ENCODE assay signal across 20 cellular contexts in the genomic region with DNA sequence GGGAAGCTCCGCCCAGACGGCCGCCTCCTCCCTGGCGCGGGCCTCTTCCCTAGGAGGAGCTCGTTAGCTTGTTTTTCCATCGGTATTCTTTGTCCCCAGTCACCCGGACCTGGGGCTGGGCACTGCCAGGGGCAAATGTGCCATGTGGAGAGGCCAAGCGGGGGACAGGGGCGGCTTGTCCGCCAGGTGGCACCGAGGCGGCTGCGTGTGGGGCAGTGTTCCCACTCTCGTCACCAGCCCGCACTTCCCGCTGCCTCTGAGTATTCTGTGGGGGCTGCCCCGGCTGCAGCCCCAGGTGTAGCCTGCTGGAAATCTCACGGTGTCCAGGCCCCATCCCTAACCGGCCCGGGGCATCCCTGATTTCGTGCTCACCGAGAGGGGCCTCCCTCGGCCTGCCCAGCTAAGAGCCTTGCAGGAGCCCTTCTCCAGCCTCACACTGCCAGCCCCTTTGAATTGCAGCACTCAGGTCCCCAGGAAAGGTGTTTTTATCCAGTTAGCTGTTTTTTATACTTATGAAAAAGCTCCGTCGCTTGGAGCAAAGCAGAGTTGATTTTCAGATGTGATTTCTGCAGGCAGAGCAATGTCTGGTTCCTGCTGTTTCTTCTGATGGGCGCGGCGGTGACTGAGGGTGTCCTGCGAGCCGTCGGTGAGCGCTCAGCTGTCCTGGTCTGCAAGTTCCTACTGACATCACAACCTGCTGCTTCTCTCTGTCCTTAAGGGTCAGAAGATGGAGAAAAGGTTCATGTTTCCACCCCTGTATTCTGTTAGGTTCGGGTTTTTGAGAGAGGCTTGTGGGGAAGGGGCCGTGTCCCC.
DNase-seq lines count a peak whose midpoint lies in the region; ATAC-seq, FAIRE-seq and TF ChIP-seq lines count a peak whose summit lies in the region.
"Had no signal": no experiment of that assay in that cellular context is flagged by ENCODE, and none has a peak within 500 bp of the region (broad histone marks: within the 10 kb centered on the region; RNA-seq: fewer than 3 reads in every experiment).

No MANE protein-coding gene starts in this region.

- peak; percentile 71 to 94 (median 84) for ATAC-seq in pancreas
- no peak for ATAC-seq in activated T-helper 17 cell treated with anti-CD3 and anti-CD28 coated beads, Interleukin-2, amount 50 U/mL, for 72 hours (replicated peaks)
- ATAC-seq: activated naive CD4-positive, alpha-beta T cell treated with anti-CD3 and anti-CD28 coated beads, Interleukin-2, amount 50 U/mL, for 72 hours; activated T-cell treated with anti-CD3 and anti-CD28 coated beads, Interleukin-2, amount 50 U/mL, for 4 hours; gastrocnemius medialis had no signal

- no peak for FAIRE-seq in pancreas (lab: Jason Lieb, UNC)
- FAIRE-seq: GM18507 had no signal

- H3K4me1 ChIP-seq in NT2/D1 (ENCODE audit: insufficient read depth, insufficient read length) (peaks cover 9% of the 10 kb centered on the region), pancreas (no peaks in the 10 kb centered on the region)
- H3K4me1 ChIP-seq: gastrocnemius medialis had no signal

- no peak overlapping the region for H3K27ac Mint-ChIP-seq in activated T-helper 17 cell treated with anti-CD3 and anti-CD28 coated beads, Interleukin-2, amount 50 U/mL, for 72 hours
- H3K27ac Mint-ChIP-seq: activated CD4-positive, alpha-beta memory T cell treated with anti-CD3 and anti-CD28 coated beads, Interleukin-2, amount 10 ng/mL, durations not matched to agents 7 days and 5 days; CD8-positive, alpha-beta memory T cell; dendritic cell treated with granulocyte-macrophage colony-stimulating factor and Interleukin-4, amounts not matched to agents 40 ng/mL and 50 ng/mL, for 4 days; T-helper 1 cell treated with Interleukin-12 subunit alpha and Interleukin-12 subunit beta and Interleukin-4 antibody, amounts not matched to agents 30 μg/mL and 1 μg/mL, for 36 hours; type B pancreatic cell had no signal

- WGBS in pancreas, 2 donors = 67 to 74% methylated on average over 35 of the region's 35 CpGs

- H3K36me3 ChIP-seq in NT2/D1 (ENCODE audit: insufficient read depth, insufficient read length, low read length) (no peaks in the 10 kb centered on the region), pancreas (no peaks in the 10 kb centered on the region)
- H3K36me3 ChIP-seq: gastrocnemius medialis had no signal

- no peak for TF ChIP-seq CTCF in pancreas (IDR thresholded peaks at IDR 0.05)

- H3K9me3 ChIP-seq in NT2/D1 (ENCODE audit: insufficient read depth, low read length) = no peaks in the 10 kb centered on the region
- no peaks in the 10 kb centered on the region for H3K9me3 ChIP-seq in pancreas
- H3K9me3 ChIP-seq: gastrocnemius medialis had no signal

- no peak overlapping the region for H3K4me3 Mint-ChIP-seq in activated T-helper 17 cell treated with anti-CD3 and anti-CD28 coated beads, Interleukin-2, amount 50 U/mL, for 72 hours
- H3K4me3 Mint-ChIP-seq: activated CD4-positive, alpha-beta memory T cell treated with anti-CD3 and anti-CD28 coated beads, Interleukin-2, amount 10 ng/mL, durations not matched to agents 7 days and 5 days; activated T-cell treated with anti-CD3 and anti-CD28 coated beads, Interleukin-2, amount 50 U/mL, for 4 hours; CD8-positive, alpha-beta memory T cell; dendritic cell treated with granulocyte-macrophage colony-stimulating factor and Interleukin-4, amounts not matched to agents 40 ng/mL and 50 ng/mL, for 4 days; naive B cell; T-helper 1 cell treated with Interleukin-12 subunit alpha and Interleukin-12 subunit beta and Interleukin-4 antibody, amounts not matched to agents 30 μg/mL and 1 μg/mL, for 36 hours; type B pancreatic cell had no signal

- H3K4me1 Mint-ChIP-seq in activated T-helper 17 cell treated with anti-CD3 and anti-CD28 coated beads, Interleukin-2, amount 50 U/mL, for 72 hours = no peaks in the 10 kb centered on the region
- H3K4me1 Mint-ChIP-seq: activated CD4-positive, alpha-beta memory T cell treated with anti-CD3 and anti-CD28 coated beads, Interleukin-2, amount 10 ng/mL, durations not matched to agents 7 days and 5 days; CD8-positive, alpha-beta memory T cell had no signal

- H3K9ac ChIP-seq in NT2/D1 (ENCODE audit: insufficient read length, low read depth) = peak overlapping the region; percentile 4

- no peaks in the 10 kb centered on the region for H3K9me3 Mint-ChIP-seq in activated T-helper 17 cell treated with anti-CD3 and anti-CD28 coated beads, Interleukin-2, amount 50 U/mL, for 72 hours
- H3K9me3 Mint-ChIP-seq: activated CD4-positive, alpha-beta memory T cell treated with anti-CD3 and anti-CD28 coated beads, Interleukin-2, amount 10 ng/mL, durations not matched to agents 7 days and 5 days; activated naive CD4-positive, alpha-beta T cell treated with anti-CD3 and anti-CD28 coated beads, Interleukin-2, amount 50 U/mL, for 72 hours; activated T-cell treated with anti-CD3 and anti-CD28 coated beads, Interleukin-2, amount 50 U/mL, for 4 hours; CD8-positive, alpha-beta memory T cell; dendritic cell treated with granulocyte-macrophage colony-stimulating factor and Interleukin-4, amounts not matched to agents 40 ng/mL and 50 ng/mL, for 4 days; naive B cell; T-helper 1 cell treated with Interleukin-12 subunit alpha and Interleukin-12 subunit beta and Interleukin-4 antibody, amounts not matched to agents 30 μg/mL and 1 μg/mL, for 36 hours; type B pancreatic cell had no signal

- peaks cover 10% of the 10 kb centered on the region for H3K27me3 Mint-ChIP-seq in activated T-helper 17 cell treated with anti-CD3 and anti-CD28 coated beads, Interleukin-2, amount 50 U/mL, for 72 hours
- H3K27me3 Mint-ChIP-seq: activated CD4-positive, alpha-beta memory T cell treated with anti-CD3 and anti-CD28 coated beads, Interleukin-2, amount 10 ng/mL, durations not matched to agents 7 days and 5 days had no signal

- DNase-seq in D341Med (ENCODE audit: low spot score) (peak; percentile 38), NT2/D1 (ENCODE audit: low read depth, low spot score) (no peak), iPS-NIHi11 (ENCODE audit: low spot score) (peak; percentile 82), pancreas (peak in 5 of 6 donors; percentile 59 to 90 (median 71)), SHP77 (lab: John Stamatoyannopoulos, UW) (no peak), NCI-H82 treated with DMSO at 0.1 percent for 48 hours (lab: John Stamatoyannopoulos, UW; ENCODE audit: unreplicated experiment) (no peak)
- DNase-seq: activated CD4-positive, alpha-beta memory T cell treated with anti-CD3 and anti-CD28 coated beads, Interleukin-2, amount 10 ng/mL, durations not matched to agents 7 days and 5 days; activated T-cell treated with anti-CD3 and anti-CD28 coated beads, Interleukin-2, amount 50 U/mL, for 4 hours; CD8-positive, alpha-beta memory T cell; gastrocnemius medialis; naive B cell; NCI-H1694; stimulated activated naive CD4-positive, alpha-beta T cell had no signal

- intact Hi-C loops in pancreas (cut with DNase I) = no loop called here

- H3K27me3 ChIP-seq in NT2/D1 (ENCODE audit: insufficient read depth, insufficient read length) (peaks cover 4% of the 10 kb centered on the region), pancreas (no peaks in the 10 kb centered on the region)
- H3K27me3 ChIP-seq: gastrocnemius medialis had no signal

- H3K27ac ChIP-seq in pancreas = no peak overlapping the region
- H3K27ac ChIP-seq: gastrocnemius medialis, VCaP had no signal

- H3K4me3 ChIP-seq in NT2/D1 (ENCODE audit: insufficient read length, low read depth) (no peak overlapping the region), pancreas (no peak overlapping the region)
- H3K4me3 ChIP-seq: gastrocnemius medialis had no signal

- no peaks in the 10 kb centered on the region for H3K36me3 Mint-ChIP-seq in activated T-helper 17 cell treated with anti-CD3 and anti-CD28 coated beads, Interleukin-2, amount 50 U/mL, for 72 hours (ENCODE audit: low read depth)
- H3K36me3 Mint-ChIP-seq: activated naive CD4-positive, alpha-beta T cell treated with anti-CD3 and anti-CD28 coated beads, Interleukin-2, amount 50 U/mL, for 72 hours; CD8-positive, alpha-beta memory T cell; naive B cell; type B pancreatic cell had no signal

Comparison
In these comparisons a context has a peak if more than half of its experiments do, and no peak if none do; other contexts are left out.
1. DNase-seq: peak in D341Med (single experiment), iPS-NIHi11 (single experiment) and pancreas (5 of 6); none in NT2/D1 (single experiment), SHP77 (0 of 2) and NCI-H82 treated with DMSO at 0.1 percent for 48 hours (single experiment).